Comparison of ENCODE assay signal across 9 cellular contexts in genomic region chr12:45415393-45415817, GRCh38.
DNase-seq lines count a peak whose midpoint lies in the region; ATAC-seq and TF ChIP-seq lines count a peak whose summit lies in the region.
"Had no signal": no experiment of that assay in that cellular context is flagged by ENCODE, and none has a peak within 500 bp of the region (broad histone marks: within the 10 kb centered on the region; RNA-seq: fewer than 3 reads in every experiment).

No MANE protein-coding gene starts in this region.

- no peak overlapping the region for H4K8ac ChIP-seq in trophoblast cell (ENCODE audit: low read depth, low read length)

- no peak overlapping the region for H4K12ac ChIP-seq in trophoblast cell (ENCODE audit: low read depth, low read length)

- no peak overlapping the region for H4K91ac ChIP-seq in trophoblast cell (ENCODE audit: low read depth, low read length)

- H3K4me1 Mint-ChIP-seq in activated CD4-positive, alpha-beta T cell treated with anti-CD3 and anti-CD28 coated beads, Interleukin-2, amount 10 ng/mL, durations not matched to agents 24 days and 14 days = peaks cover 7% of the 10 kb centered on the region
- H3K4me1 Mint-ChIP-seq in activated CD4-positive, alpha-beta T cell treated with anti-CD3 and anti-CD28 coated beads, Interleukin-2, amount 10 ng/mL, durations not matched to agents 7 days and 5 days = peaks cover 2% of the 10 kb centered on the region
- H3K4me1 Mint-ChIP-seq in GM23338 = no peaks in the 10 kb centered on the region
- H3K4me1 Mint-ChIP-seq: activated naive CD8-positive, alpha-beta T cell treated with anti-CD3 and anti-CD28 coated beads, Interleukin-2, amount 10 ng/mL, durations not matched to agents 7 days and 5 days had no signal

- H3K27me3 Mint-ChIP-seq in activated CD4-positive, alpha-beta T cell treated with anti-CD3 and anti-CD28 coated beads, Interleukin-2, amount 10 ng/mL, durations not matched to agents 24 days and 14 days = no peaks in the 10 kb centered on the region
- no peaks in the 10 kb centered on the region for H3K27me3 Mint-ChIP-seq in activated CD4-positive, alpha-beta T cell treated with anti-CD3 and anti-CD28 coated beads, Interleukin-2, amount 10 ng/mL, durations not matched to agents 7 days and 5 days
- H3K27me3 Mint-ChIP-seq in GM23338 (ENCODE audit: insufficient read depth, low read depth, poor library complexity) = no peaks in the 10 kb centered on the region
- H3K27me3 Mint-ChIP-seq: activated naive CD8-positive, alpha-beta T cell treated with anti-CD3 and anti-CD28 coated beads, Interleukin-2, amount 10 ng/mL, durations not matched to agents 7 days and 5 days had no signal

- TF ChIP-seq CTCF in GM23338 (conservative IDR thresholded peaks at IDR 0.05; ENCODE audit: low read depth in 2 of 2) = no peak

- no CpG with 5 or more reads among the region's 4 CpGs for WGBS in trophoblast cell (ENCODE audit: extremely low coverage, insufficient coverage, insufficient read length)

- POLR2A ChIA-PET in activated CD4-positive, alpha-beta T cell treated with anti-CD3 and anti-CD28 coated beads, Interleukin-2, amount 10 ng/mL, durations not matched to agents 7 days and 5 days (lab: Charles Lee) = no interaction called here

- no peak overlapping the region for H3K9ac ChIP-seq in trophoblast cell (ENCODE audit: low read length)

- H3K23ac ChIP-seq in trophoblast cell (ENCODE audit: low read length) = no peak overlapping the region

- H3K4me3 Mint-ChIP-seq in activated CD4-positive, alpha-beta T cell treated with anti-CD3 and anti-CD28 coated beads, Interleukin-2, amount 10 ng/mL, durations not matched to agents 24 days and 14 days = no peak overlapping the region
- no peak overlapping the region for H3K4me3 Mint-ChIP-seq in activated CD4-positive, alpha-beta T cell treated with anti-CD3 and anti-CD28 coated beads, Interleukin-2, amount 10 ng/mL, durations not matched to agents 7 days and 5 days
- H3K4me3 Mint-ChIP-seq in GM23338 = no peak overlapping the region
- H3K4me3 Mint-ChIP-seq: activated naive CD8-positive, alpha-beta T cell treated with anti-CD3 and anti-CD28 coated beads, Interleukin-2, amount 10 ng/mL, durations not matched to agents 7 days and 5 days had no signal

- CTCF ChIA-PET in activated CD4-positive, alpha-beta T cell treated with anti-CD3 and anti-CD28 coated beads, Interleukin-2, amount 10 ng/mL, durations not matched to agents 7 days and 5 days (lab: Charles Lee) = interaction anchor here (0.7 kb wide), 1 partner anchor 306 kb away, joined by 3 read pairs; no protein-coding TSS in a partner anchor

- H3K4me3 ChIP-seq in trophoblast cell (ENCODE audit: low read depth, low read length) = no peak overlapping the region
- H3K4me3 ChIP-seq in GM23338 = no peak overlapping the region

- no peaks in the 10 kb centered on the region for H3K4me1 ChIP-seq in trophoblast cell (ENCODE audit: control insufficient read depth in 1 of 2, insufficient read depth in 2 of 2, low read length in 2 of 2)
- H3K4me1 ChIP-seq in GM23338 (ENCODE audit: insufficient read depth) = no peaks in the 10 kb centered on the region

- no peak overlapping the region for H3K14ac ChIP-seq in trophoblast cell (ENCODE audit: low read length)

- no peak overlapping the region for H3K4me2 ChIP-seq in trophoblast cell (ENCODE audit: low read length)
- no peak overlapping the region for H3K4me2 ChIP-seq in GM23338

- H3F3A ChIP-seq in GM23338 (replicated peaks; ENCODE audit: low read depth) = no peaks in the 10 kb centered on the region

- DNase-seq in activated CD4-positive, alpha-beta T cell treated with anti-CD3 and anti-CD28 coated beads, Interleukin-2, amount 10 ng/mL, durations not matched to agents 24 days and 14 days = peak; percentile 63
- DNase-seq in activated CD4-positive, alpha-beta T cell treated with anti-CD3 and anti-CD28 coated beads, Interleukin-2, amount 10 ng/mL, durations not matched to agents 7 days and 5 days = no peak
- peak; percentile 44 to 77 for DNase-seq in NOMO-1 (lab: John Stamatoyannopoulos, UW; ENCODE audit: unreplicated experiment in 2 of 2)
- DNase-seq in dermis blood vessel endothelial cell = peak; percentile 87
- peak; percentile 95 to 97 for DNase-seq in trophoblast cell
- no peak for DNase-seq in KG1 (lab: John Stamatoyannopoulos, UW)
- DNase-seq in GM23338 (ENCODE audit: low spot score) = no peak
- DNase-seq: activated naive CD8-positive, alpha-beta T cell treated with anti-CD3 and anti-CD28 coated beads, Interleukin-2, amount 10 ng/mL, durations not matched to agents 7 days and 5 days had no signal

- ATAC-seq in HG02642 (IDR thresholded peaks at IDR 0.05; ENCODE audit: poor library complexity, unreplicated experiment) (peak; percentile 98), GM23338 (no peak)

- no peaks in the 10 kb centered on the region for H3K9me3 ChIP-seq in trophoblast cell (ENCODE audit: insufficient read depth, low read depth, low read length)

- no peaks in the 10 kb centered on the region for H3K79me1 ChIP-seq in trophoblast cell (ENCODE audit: low read length)

- H2BK12ac ChIP-seq in trophoblast cell (ENCODE audit: low read length) = no peak overlapping the region

- H2BK120ac ChIP-seq in trophoblast cell (ENCODE audit: insufficient read depth, low read length, poor library complexity) = no peak overlapping the region

- H3K36me3 Mint-ChIP-seq in activated CD4-positive, alpha-beta T cell treated with anti-CD3 and anti-CD28 coated beads, Interleukin-2, amount 10 ng/mL, durations not matched to agents 24 days and 14 days (ENCODE audit: low read depth) = peaks cover 23% of the 10 kb centered on the region
- H3K36me3 Mint-ChIP-seq in activated CD4-positive, alpha-beta T cell treated with anti-CD3 and anti-CD28 coated beads, Interleukin-2, amount 10 ng/mL, durations not matched to agents 7 days and 5 days (ENCODE audit: low read depth) = peaks cover 34% of the 10 kb centered on the region
- H3K36me3 Mint-ChIP-seq in GM23338 (ENCODE audit: low read depth) = peaks cover 24% of the 10 kb centered on the region

- no peak overlapping the region for H3K4ac ChIP-seq in trophoblast cell (ENCODE audit: low read depth, low read length)

- no peak overlapping the region for H3K27ac Mint-ChIP-seq in activated CD4-positive, alpha-beta T cell treated with anti-CD3 and anti-CD28 coated beads, Interleukin-2, amount 10 ng/mL, durations not matched to agents 24 days and 14 days
- no peak overlapping the region for H3K27ac Mint-ChIP-seq in activated CD4-positive, alpha-beta T cell treated with anti-CD3 and anti-CD28 coated beads, Interleukin-2, amount 10 ng/mL, durations not matched to agents 7 days and 5 days
- no peak overlapping the region for H3K27ac Mint-ChIP-seq in GM23338
- H3K27ac Mint-ChIP-seq: activated naive CD8-positive, alpha-beta T cell treated with anti-CD3 and anti-CD28 coated beads, Interleukin-2, amount 10 ng/mL, durations not matched to agents 7 days and 5 days had no signal

- H2AFZ ChIP-seq in trophoblast cell (ENCODE audit: insufficient read depth, low read length, poor library complexity) (no peak overlapping the region), GM23338 (no peak overlapping the region)

- H3K36me3 ChIP-seq in trophoblast cell (ENCODE audit: control insufficient read depth in 1 of 2, insufficient read depth in 2 of 2, low read length in 2 of 2) (peaks cover 17 to 41% of the 10 kb centered on the region in 2 experiments), GM23338 (ENCODE audit: insufficient read depth) (peaks cover 17% of the 10 kb centered on the region; the same call in 1 of the 2 replicates)

- H3K18ac ChIP-seq in trophoblast cell (ENCODE audit: low read length) = no peak overlapping the region

- intact Hi-C loops in activated CD4-positive, alpha-beta T cell treated with anti-CD3 and anti-CD28 coated beads, Interleukin-2, amount 10 ng/mL, durations not matched to agents 24 days and 14 days (cut with micrococcal nuclease) = no loop called here

- H3K79me2 ChIP-seq in trophoblast cell (ENCODE audit: control insufficient read depth, insufficient read depth, low read length, poor library complexity) (no peaks in the 10 kb centered on the region), GM23338 (replicated peaks; ENCODE audit: insufficient read depth) (no peaks in the 10 kb centered on the region)

- no peak overlapping the region for H2BK5ac ChIP-seq in trophoblast cell (ENCODE audit: low read depth, low read length, poor library complexity)

- H3K27ac ChIP-seq in trophoblast cell (ENCODE audit: low read depth, low read length) (no peak overlapping the region), GM23338 (ENCODE audit: low read depth) (no peak overlapping the region)

- H3K9me3 Mint-ChIP-seq in activated CD4-positive, alpha-beta T cell treated with anti-CD3 and anti-CD28 coated beads, Interleukin-2, amount 10 ng/mL, durations not matched to agents 24 days and 14 days = no peaks in the 10 kb centered on the region
- no peaks in the 10 kb centered on the region for H3K9me3 Mint-ChIP-seq in activated CD4-positive, alpha-beta T cell treated with anti-CD3 and anti-CD28 coated beads, Interleukin-2, amount 10 ng/mL, durations not matched to agents 7 days and 5 days
- no peaks in the 10 kb centered on the region for H3K9me3 Mint-ChIP-seq in GM23338
- H3K9me3 Mint-ChIP-seq: activated naive CD8-positive, alpha-beta T cell treated with anti-CD3 and anti-CD28 coated beads, Interleukin-2, amount 10 ng/mL, durations not matched to agents 7 days and 5 days had no signal

- H2AK5ac ChIP-seq in trophoblast cell (ENCODE audit: low read length) = no peak overlapping the region

- no peaks in the 10 kb centered on the region; the same call in 1 of the 2 replicates for H4K20me1 ChIP-seq in GM23338 (replicated peaks; ENCODE audit: insufficient read depth)

- H3K27me3 ChIP-seq in trophoblast cell (ENCODE audit: insufficient read depth, low read length) (no peaks in the 10 kb centered on the region), GM23338 (ENCODE audit: insufficient read depth) (no peaks in the 10 kb centered on the region)

- no peaks in the 10 kb centered on the region for H3K9me2 ChIP-seq in GM23338 (ENCODE audit: insufficient read depth)

Comparison
In these comparisons a context has a peak if more than half of its experiments do, and no peak if none do; other contexts are left out.
1. DNase-seq: peak in activated CD4-positive, alpha-beta T cell treated with anti-CD3 and anti-CD28 coated beads, Interleukin-2, amount 10 ng/mL, durations not matched to agents 24 days and 14 days (single experiment), NOMO-1 (2 of 2), dermis blood vessel endothelial cell (single experiment) and trophoblast cell (2 of 2); none in activated CD4-positive, alpha-beta T cell treated with anti-CD3 and anti-CD28 coated beads, Interleukin-2, amount 10 ng/mL, durations not matched to agents 7 days and 5 days (single experiment), KG1 (single experiment) and GM23338 (single experiment).